ENCODE assay signal across 1 cellular context in genomic region chr7:101575168-101575567, GRCh38.
A peak's percentile ranks its signal among the peaks of the same experiment; 100 is the strongest.
TF ChIP-seq lines count a peak whose summit lies in the region.

No MANE protein-coding gene starts in this region.

TF ChIP-seq in GM23338, 12 proteins besides CTCF, POLR2A, EP300 and RAD21 (continued from another document):
- no peak for TF ChIP-seq ETS1 (IDR thresholded peaks at IDR 0.05)
- TF ChIP-seq ZNF462 (CRISPR knock-in tag; IDR thresholded peaks at IDR 0.05) = peak; percentile 75
TF ChIP-seq in GM23338: peak in this region for 4.
